12 cellular contexts compared by ENCODE assay signal in genomic region chr5:107425541-107426031, GRCh38.
A peak's percentile ranks its signal among the peaks of the same experiment; 100 is the strongest.
DNase-seq lines count a peak whose midpoint lies in the region; ATAC-seq and TF ChIP-seq lines count a peak whose summit lies in the region.
"Had no signal": no experiment of that assay in that cellular context is flagged by ENCODE, and none has a peak within 500 bp of the region (broad histone marks: within the 10 kb centered on the region; RNA-seq: fewer than 3 reads in every experiment).

No MANE protein-coding gene starts in this region.

- no peaks in the 10 kb centered on the region for H3K9me3 Mint-ChIP-seq in activated CD8-positive, alpha-beta memory T cell treated with anti-CD3 and anti-CD28 coated beads, Interleukin-2, amount 10 ng/mL, durations not matched to agents 7 days and 5 days (ENCODE audit: low read depth)
- H3K9me3 Mint-ChIP-seq: natural killer cell treated with Interleukin-12 subunit alpha and Interleukin-12 subunit beta and Interleukin-15 and Interleukin-18, amount 100 ng/mL, for 72 hours had no signal

- no peak overlapping the region for H3K27ac ChIP-seq in HEK293 (ENCODE audit: extremely low read depth, low read depth, low read length)
- H3K27ac ChIP-seq in upper lobe of right lung = no peak overlapping the region
- H3K27ac ChIP-seq: heart left ventricle had no signal

- H3K4me3 Mint-ChIP-seq in activated CD8-positive, alpha-beta memory T cell treated with anti-CD3 and anti-CD28 coated beads, Interleukin-2, amount 10 ng/mL, durations not matched to agents 7 days and 5 days = no peak overlapping the region
- H3K4me3 Mint-ChIP-seq: natural killer cell treated with Interleukin-12 subunit alpha and Interleukin-12 subunit beta and Interleukin-15 and Interleukin-18, amount 100 ng/mL, for 72 hours had no signal

- H3K4me1 Mint-ChIP-seq in activated CD8-positive, alpha-beta memory T cell treated with anti-CD3 and anti-CD28 coated beads, Interleukin-2, amount 10 ng/mL, durations not matched to agents 7 days and 5 days = peaks cover 4% of the 10 kb centered on the region

- H3K4me1 ChIP-seq in HEK293 (ENCODE audit: control insufficient read depth, insufficient read depth, low read length) = no peaks in the 10 kb centered on the region
- no peaks in the 10 kb centered on the region for H3K4me1 ChIP-seq in upper lobe of right lung

- H3K9me3 ChIP-seq in HEK293 (ENCODE audit: control insufficient read depth, insufficient read depth, low read depth, low read length) (no peaks in the 10 kb centered on the region), upper lobe of right lung (no peaks in the 10 kb centered on the region)
- H3K9me3 ChIP-seq: heart left ventricle had no signal

- H3K36me3 ChIP-seq in HEK293 (ENCODE audit: control insufficient read depth in 2 of 2, insufficient read depth in 1 of 2, low read length in 2 of 2) = no peaks in the 10 kb centered on the region; a peak in 2 of 3 replicates
- no peaks in the 10 kb centered on the region for H3K36me3 ChIP-seq in upper lobe of right lung
- H3K36me3 ChIP-seq: heart left ventricle had no signal

- intact Hi-C loops in upper lobe of right lung (cut with DNase I) = no loop called here
- intact Hi-C loops in Right ventricle myocardium inferior (cut with DNase I) = no loop called here

- H3K27me3 ChIP-seq in upper lobe of right lung = no peaks in the 10 kb centered on the region
- H3K27me3 ChIP-seq: heart left ventricle had no signal

- H3K4me3 ChIP-seq in HEK293 (ENCODE audit: low read depth, low read length) (no peak overlapping the region), upper lobe of right lung (no peak overlapping the region)
- H3K4me3 ChIP-seq: heart left ventricle had no signal

- H3K36me3 Mint-ChIP-seq in activated CD8-positive, alpha-beta memory T cell treated with anti-CD3 and anti-CD28 coated beads, Interleukin-2, amount 10 ng/mL, durations not matched to agents 7 days and 5 days = no peaks in the 10 kb centered on the region
- H3K36me3 Mint-ChIP-seq: natural killer cell treated with Interleukin-12 subunit alpha and Interleukin-12 subunit beta and Interleukin-15 and Interleukin-18, amount 100 ng/mL, for 72 hours had no signal

- peak; percentile 25 for ATAC-seq in upper lobe of right lung
- ATAC-seq in activated CD8-positive, alpha-beta memory T cell treated with anti-CD3 and anti-CD28 coated beads, Interleukin-2, amount 10 ng/mL, durations not matched to agents 7 days and 5 days = no peak
- ATAC-seq in Right ventricle myocardium inferior = no peak
- ATAC-seq in GM21825 (IDR thresholded peaks at IDR 0.05; ENCODE audit: unreplicated experiment) = no peak
- ATAC-seq: natural killer cell treated with Interleukin-12 subunit alpha and Interleukin-12 subunit beta and Interleukin-15 and Interleukin-18, amount 100 ng/mL, for 72 hours had no signal

- peaks cover 17% of the 10 kb centered on the region for H3K27me3 Mint-ChIP-seq in activated CD8-positive, alpha-beta memory T cell treated with anti-CD3 and anti-CD28 coated beads, Interleukin-2, amount 10 ng/mL, durations not matched to agents 7 days and 5 days
- H3K27me3 Mint-ChIP-seq: natural killer cell treated with Interleukin-12 subunit alpha and Interleukin-12 subunit beta and Interleukin-15 and Interleukin-18, amount 100 ng/mL, for 72 hours had no signal

- H3K27ac Mint-ChIP-seq in activated CD8-positive, alpha-beta memory T cell treated with anti-CD3 and anti-CD28 coated beads, Interleukin-2, amount 10 ng/mL, durations not matched to agents 7 days and 5 days = no peak overlapping the region

- POLR2A ChIA-PET in HEK293 (lab: Yijun Ruan, JAX) = no interaction called here

- DNase-seq in amniotic stem cell (lab: John Stamatoyannopoulos, UW) = peak; percentile 45
- peak; percentile 14 for DNase-seq in hepatic stellate cell (ENCODE audit: low spot score)
- no peak for DNase-seq in upper lobe of right lung
- no peak for DNase-seq in activated CD8-positive, alpha-beta memory T cell treated with anti-CD3 and anti-CD28 coated beads, Interleukin-2, amount 10 ng/mL, durations not matched to agents 7 days and 5 days
- no peak for DNase-seq in Right ventricle myocardium inferior (ENCODE audit: missing footprints)
- DNase-seq: activated CD4-positive, alpha-beta T cell treated with anti-CD3 and anti-CD28 coated beads, Interleukin-2, amount 50 U/mL, for 4 hours; heart left ventricle; NCI-H1417; RPMI8226 had no signal

- CTCF ChIA-PET in HEK293 (lab: Yijun Ruan, JAX) = interaction anchor here (0.7 to 1.3 kb wide), 2 partner anchors 11 to 178 kb away, joined by 3 to 4 read pairs; no protein-coding TSS in a partner anchor
- CTCF ChIA-PET in activated CD8-positive, alpha-beta memory T cell treated with anti-CD3 and anti-CD28 coated beads, Interleukin-2, amount 10 ng/mL, durations not matched to agents 7 days and 5 days (lab: Charles Lee) = no interaction called here

- no peak for TF ChIP-seq CTCF in HEK293 (tag by site-specific recombination; IDR thresholded peaks at IDR 0.05)
- no peak for TF ChIP-seq CTCF in upper lobe of right lung (IDR thresholded peaks at IDR 0.05)

TF ChIP-seq in HEK293, 187 proteins besides CTCF, POLR2A, EP300 and RAD21:
- TF ChIP-seq ZNF701 (tag by site-specific recombination; IDR thresholded peaks at IDR 0.05) = no peak
- TF ChIP-seq ZBTB17 (tag by site-specific recombination; IDR thresholded peaks at IDR 0.05) = no peak
- TF ChIP-seq PRDM1 (tag by site-specific recombination; IDR thresholded peaks at IDR 0.05) = peak; percentile 53
- peak; percentile 37 for TF ChIP-seq PRDM6 (tag by site-specific recombination; IDR thresholded peaks at IDR 0.05)
- no peak for TF ChIP-seq ZBTB8A (tag by site-specific recombination; IDR thresholded peaks at IDR 0.05)
- TF ChIP-seq ZBTB49 (tag by site-specific recombination; IDR thresholded peaks at IDR 0.05; ENCODE audit: low read depth) = no peak

Comparison
In these comparisons a context has a peak if more than half of its experiments do, and no peak if none do; other contexts are left out.
1. DNase-seq: peak in amniotic stem cell (single experiment) and hepatic stellate cell (single experiment); none in upper lobe of right lung (single experiment), activated CD8-positive, alpha-beta memory T cell treated with anti-CD3 and anti-CD28 coated beads, Interleukin-2, amount 10 ng/mL, durations not matched to agents 7 days and 5 days (single experiment) and Right ventricle myocardium inferior (single experiment).